In genomic region chr17:42072323-42073187, GRCh38 we compare ENCODE assay signal across 10 cellular contexts. TPM values are rescaled to one million over a fixed set of nuclear protein-coding genes. Genes with fewer than 3 reads are reported as not detected.
A peak's percentile ranks its signal among the peaks of the same experiment; 100 is the strongest.
DNase-seq lines count a peak whose midpoint lies in the region; ATAC-seq and TF ChIP-seq lines count a peak whose summit lies in the region.
"Had no signal": no experiment of that assay in that cellular context is flagged by ENCODE, and none has a peak within 500 bp of the region (broad histone marks: within the 10 kb centered on the region; RNA-seq: fewer than 3 reads in every experiment).

No MANE protein-coding gene starts in this region.

- H3K4me1 ChIP-seq in BLaER1 (peaks cover 22% of the 10 kb centered on the region), mucosa of rectum (ENCODE audit: control insufficient read depth in 2 of 2, insufficient read depth in 2 of 2, low read length in 2 of 2) (peaks cover 5 to 11% of the 10 kb centered on the region in 2 donors)

- H3K9me3 ChIP-seq in BLaER1 (no peaks in the 10 kb centered on the region), mucosa of rectum (ENCODE audit: control insufficient read depth in 2 of 2, low read length in 2 of 2) (no peaks in the 10 kb centered on the region)

- peaks cover 40% of the 10 kb centered on the region for H3K27me3 ChIP-seq in BLaER1
- H3K27me3 ChIP-seq in mucosa of rectum (ENCODE audit: control insufficient read depth in 2 of 2, insufficient read depth in 2 of 2, low read length in 2 of 2) = peaks cover 21 to 23% of the 10 kb centered on the region in 2 donors

- H4K20me1 ChIP-seq in BLaER1 = 0 out of 2 replicates have a peak, but pooled peaks cover 12% of the 10 kb centered on the region

- H3K36me3 ChIP-seq in BLaER1 (no peaks in the 10 kb centered on the region), mucosa of rectum (ENCODE audit: control insufficient read depth in 2 of 2, insufficient read depth in 2 of 2, low read length in 2 of 2) (no peaks in the 10 kb centered on the region)

- H3K4me2 ChIP-seq in BLaER1 = peak overlapping the region; percentile 68

- TF ChIP-seq CTCF in choroid plexus epithelial cell (conservative IDR thresholded peaks at IDR 0.05; ENCODE audit: low read depth, low read length) = no peak

- TF ChIP-seq POLR2A in erythroblast (IDR thresholded peaks at IDR 0.05; ENCODE audit: low read length) = no peak

- H3K9ac ChIP-seq in BLaER1 (no peak overlapping the region), mucosa of rectum (ENCODE audit: low read depth in 1 of 2, low read length in 2 of 2) (no peak overlapping the region)

- peak; percentile 44 for DNase-seq in Jurkat, Clone E6-1 (ENCODE audit: low read depth, low spot score)
- DNase-seq in choroid plexus epithelial cell (ENCODE audit: low read depth) (no peak), cerebellar cortex (ENCODE audit: low spot score) (no peak), cerebellum (ENCODE audit: low spot score) (no peak), erythroblast (lab: John Stamatoyannopoulos, UW) (no peak)
- DNase-seq: NCI-H2171 treated with DMSO at 0.1 percent for 48 hours had no signal

- no peak overlapping the region for H3K27ac ChIP-seq in BLaER1
- no peak overlapping the region for H3K27ac ChIP-seq in mucosa of rectum (ENCODE audit: low read depth in 2 of 2, low read length in 2 of 2)

- no peak for ATAC-seq in GM21367 (IDR thresholded peaks at IDR 0.05; ENCODE audit: unreplicated experiment)

- peak overlapping the region; percentile 48 for H3K4me3 ChIP-seq in BLaER1
- peak overlapping the region; percentile 77 for H3K4me3 ChIP-seq in Jurkat, Clone E6-1 (ENCODE audit: low read length)
- peak overlapping the region; percentile 24 for H3K4me3 ChIP-seq in choroid plexus epithelial cell (ENCODE audit: low read depth, low read length)
- H3K4me3 ChIP-seq in mucosa of rectum (ENCODE audit: low read length in 2 of 2) = peak overlapping the region; percentile 10 to 26

RNA-seq across cellular contexts. Expression of gene C17orf113, which starts 22.2 kb away (rescaled TPM):
- 0.23 TPM for polyA plus RNA-seq in Jurkat, Clone E6-1 (2012; ENCODE audit: insufficient read depth, insufficient read length)
- total RNA-seq in cerebellum = 5.9 TPM

RNA-seq across cellular contexts. Expression of gene ZNF385C, which starts 25.7 kb away (rescaled TPM):
- 1.3 TPM for polyA plus RNA-seq in Jurkat, Clone E6-1 (2012; ENCODE audit: insufficient read depth, insufficient read length)
- 7.4 TPM for total RNA-seq in cerebellum

RNA-seq across cellular contexts. Expression of gene DHX58, which starts 40.0 kb away (rescaled TPM):
- 21.1 TPM for polyA plus RNA-seq in Jurkat, Clone E6-1 (2012; ENCODE audit: insufficient read depth, insufficient read length)
- 2.4 TPM for total RNA-seq in cerebellum

RNA-seq across cellular contexts. Expression of gene KAT2A, which starts 48.6 kb away (rescaled TPM):
- 85.0 TPM for polyA plus RNA-seq in Jurkat, Clone E6-1 (2012; ENCODE audit: insufficient read depth, insufficient read length)
- 13.6 TPM for total RNA-seq in cerebellum

RNA-seq across cellular contexts. Expression of gene HSPB9, which starts 50.0 kb away (rescaled TPM):
- polyA plus RNA-seq in Jurkat, Clone E6-1 (2012; ENCODE audit: insufficient read depth, insufficient read length) = not detected
- 0.18 TPM for total RNA-seq in cerebellum
- total RNA-seq: bronchial epithelial cell had no signal

Comparison
In these comparisons a context has a peak if more than half of its experiments do, and no peak if none do; other contexts are left out.
1. H3K4me3 ChIP-seq: peak in every context shown above with its lines; median percentile 77 in Jurkat, Clone E6-1; 48 in BLaER1; 24 in choroid plexus epithelial cell; 18 in mucosa of rectum.